ENCODE assay signal across 29 cellular contexts in the genomic region with DNA sequence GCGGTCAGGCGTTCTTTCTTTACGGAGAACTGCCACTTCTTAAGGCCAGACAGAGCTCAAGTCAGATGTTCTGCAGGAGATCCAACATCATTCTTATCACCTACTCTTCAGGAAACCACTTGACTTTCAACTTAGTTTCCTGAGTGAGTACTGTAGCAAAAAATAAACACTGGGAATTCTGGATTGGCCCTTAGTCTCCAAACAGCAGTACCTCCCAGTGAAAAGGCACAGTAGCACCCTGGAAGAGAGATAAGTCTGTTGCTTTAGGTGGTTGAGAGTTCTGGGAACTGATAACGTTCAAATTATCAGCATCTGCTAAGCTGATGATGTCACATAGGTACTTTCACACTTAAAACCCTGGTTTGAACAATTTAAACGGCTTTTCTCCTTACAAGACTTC.
"Had no signal": no experiment of that assay in that cellular context is flagged by ENCODE, and none has a peak within 500 bp of the region (broad histone marks: within the 10 kb centered on the region; RNA-seq: fewer than 3 reads in every experiment).

No MANE protein-coding gene starts in this region.

- H3K9me3 ChIP-seq: colonic mucosa had no signal

- H3K36me3 ChIP-seq: ascending aorta, breast epithelium, cardiac muscle cell, colonic mucosa had no signal

- DNase-seq: activated CD4-positive, alpha-beta memory T cell treated with anti-CD3 and anti-CD28 coated beads for 36 hours; activated CD4-positive, alpha-beta T cell treated with anti-CD3 and anti-CD28 coated beads for 36 hours; activated CD4-positive, alpha-beta T cell treated with anti-CD3 and anti-CD28 coated beads, Interleukin-2, amount 10 ng/mL, durations not matched to agents 24 days and 14 days; activated CD4-positive, CD25-positive, alpha-beta regulatory T cell; activated CD4-positive, CD25-positive, alpha-beta regulatory T cell treated with anti-CD3 and anti-CD28 coated beads, Interleukin-2, amount 50 U/mL, for 72 hours; activated CD8-positive, alpha-beta memory T cell treated with anti-CD3 and anti-CD28 coated beads, Interleukin-2, amount 10 ng/mL, durations not matched to agents 7 days and 5 days; activated CD8-positive, alpha-beta memory T cell treated with anti-CD3 and anti-CD28 coated beads, Interleukin-2, amount 50 U/mL, for 4 hours; activated CD8-positive, alpha-beta T cell treated with anti-CD3 and anti-CD28 coated beads, Interleukin-2, amount 10 ng/mL, durations not matched to agents 7 days and 5 days; activated gamma-delta T cell; activated naive CD4-positive, alpha-beta T cell; activated naive CD4-positive, alpha-beta T cell treated with anti-CD3 and anti-CD28 coated beads, Interleukin-2, amount 10 ng/mL, durations not matched to agents 7 days and 5 days; activated naive CD8-positive, alpha-beta T cell treated with anti-CD3 and anti-CD28 coated beads, Interleukin-2, amount 10 ng/mL, durations not matched to agents 7 days and 5 days; activated T-cell treated with anti-CD3 and anti-CD28 coated beads for 4 hours; activated T-cell treated with anti-CD3 and anti-CD28 coated beads, Interleukin-2, amount 50 U/mL, for 24 hours; activated T-cell treated with anti-CD3 and anti-CD28 coated beads, Interleukin-2, amount 50 U/mL, for 72 hours; central memory CD4-positive, alpha-beta T cell; cerebellar nuclear complex; colonic mucosa; effector CD8-positive, alpha-beta T cell; endodermal cell; foreskin fibroblast; head of caudate nucleus; T-cell; T-helper 17 cell had no signal

- H3K27ac ChIP-seq: ascending aorta, breast epithelium, cardiac muscle cell, colonic mucosa had no signal

- ATAC-seq: activated CD4-positive, alpha-beta T cell treated with anti-CD3 and anti-CD28 coated beads for 36 hours; activated CD8-positive, alpha-beta memory T cell treated with anti-CD3 and anti-CD28 coated beads, Interleukin-2, amount 10 ng/mL, durations not matched to agents 7 days and 5 days; activated CD8-positive, alpha-beta T cell treated with anti-CD3 and anti-CD28 coated beads, Interleukin-2, amount 10 ng/mL, durations not matched to agents 7 days and 5 days; activated naive CD4-positive, alpha-beta T cell treated with anti-CD3 and anti-CD28 coated beads, Interleukin-2, amount 50 U/mL, for 72 hours; activated T-cell treated with anti-CD3 and anti-CD28 coated beads, Interleukin-2, amount 50 U/mL, for 72 hours; esophagus mucosa; T-cell; T-helper 17 cell had no signal

- H3K4me1 ChIP-seq: ascending aorta, breast epithelium, colonic mucosa had no signal

- H3K4me3 ChIP-seq: ascending aorta, breast epithelium, cardiac muscle cell, colonic mucosa had no signal

- H3K27me3 ChIP-seq: ascending aorta, breast epithelium, cardiac muscle cell, colonic mucosa had no signal
